In genomic region chr3:140011611-140012277, GRCh38 we compare ENCODE assay signal across 20 cellular contexts.
"Had no signal": no experiment of that assay in that cellular context is flagged by ENCODE, and none has a peak within 500 bp of the region (broad histone marks: within the 10 kb centered on the region; RNA-seq: fewer than 3 reads in every experiment).

No MANE protein-coding gene starts in this region.

- H3K4me1 ChIP-seq: esophagus squamous epithelium, left lung, lower lobe of right lung had no signal

- H3K36me3 ChIP-seq: esophagus squamous epithelium, gastrocnemius medialis, heart right ventricle, left lung, lower lobe of right lung had no signal

- DNase-seq: dermis blood vessel endothelial cell; dorsolateral prefrontal cortex; effector CD8-positive, alpha-beta T cell; effector memory CD8-positive, alpha-beta T cell; endodermal cell; esophagus squamous epithelium; foreskin fibroblast; foreskin melanocyte; gastrocnemius medialis; glutamatergic neuron; heart right ventricle; hippocampal formation; left cardiac atrium; left lung; left ventricle myocardium superior; lower lobe of right lung; mesenchymal stem cell; mucosa of descending colon; naive B cell had no signal

- ATAC-seq: effector memory CD8-positive, alpha-beta T cell; gastrocnemius medialis; heart right ventricle; left cardiac atrium; left lung; left ventricle myocardium superior; lower lobe of right lung; mucosa of descending colon had no signal

- H3K9me3 ChIP-seq: esophagus squamous epithelium, gastrocnemius medialis, heart right ventricle, left lung, lower lobe of right lung, mucosa of descending colon had no signal

- H3K4me3 ChIP-seq: coronary artery, dorsolateral prefrontal cortex, esophagus squamous epithelium, gastrocnemius medialis, heart right ventricle, left lung, lower lobe of right lung, mucosa of descending colon had no signal

- H3K27ac ChIP-seq: coronary artery, esophagus squamous epithelium, gastrocnemius medialis, heart right ventricle, left lung, lower lobe of right lung had no signal

- H3K27me3 ChIP-seq: dorsolateral prefrontal cortex, esophagus squamous epithelium, gastrocnemius medialis, heart right ventricle, left lung had no signal
